8 cellular contexts compared by ENCODE assay signal in the genomic region with DNA sequence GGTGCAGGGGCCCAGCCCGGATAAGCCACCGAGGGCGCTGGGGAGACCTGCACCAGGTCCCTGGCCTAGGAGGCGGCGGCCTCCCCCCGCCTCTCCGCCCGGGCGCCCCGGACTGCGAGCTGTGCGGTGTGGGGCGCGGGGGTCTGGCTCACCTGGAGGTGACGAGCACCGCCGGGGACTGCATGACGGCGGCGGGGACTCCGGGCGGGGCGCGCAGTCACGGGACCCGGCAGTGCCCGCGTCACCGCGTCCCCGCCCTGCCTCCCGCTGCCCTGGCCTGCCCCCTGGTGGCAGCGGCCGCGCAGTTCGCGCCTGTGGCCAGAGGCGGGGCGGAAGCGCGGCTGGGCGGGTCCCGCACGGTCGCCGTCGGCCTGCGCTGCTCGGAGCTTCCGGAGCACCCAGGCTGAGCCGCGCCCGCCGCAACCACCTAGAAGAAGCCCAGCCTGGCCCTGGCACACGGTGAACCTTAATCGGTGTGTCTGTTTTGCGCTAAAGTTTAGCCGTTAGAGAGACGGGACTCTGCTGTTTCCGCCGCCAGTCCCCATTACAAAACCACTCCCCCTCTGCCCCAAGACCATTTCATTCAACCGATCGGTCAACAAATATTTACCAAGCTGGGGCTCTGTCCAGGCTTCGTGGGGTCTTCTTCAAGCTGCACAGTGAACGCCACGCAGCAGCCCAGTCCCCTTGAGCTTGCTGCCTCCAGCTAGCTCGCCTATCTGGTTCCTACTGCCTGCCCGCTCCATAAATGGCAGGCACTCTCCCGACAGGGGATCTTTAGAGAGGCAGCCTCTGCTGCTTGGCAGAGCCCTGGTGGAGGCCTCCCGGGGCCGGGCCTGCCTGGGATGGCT. TPM values are rescaled to one million over a fixed set of nuclear protein-coding genes. Genes with fewer than 3 reads are reported as not detected.
DNase-seq lines count a peak whose midpoint lies in the region; ATAC-seq and TF ChIP-seq lines count a peak whose summit lies in the region.

A gene with protein sequence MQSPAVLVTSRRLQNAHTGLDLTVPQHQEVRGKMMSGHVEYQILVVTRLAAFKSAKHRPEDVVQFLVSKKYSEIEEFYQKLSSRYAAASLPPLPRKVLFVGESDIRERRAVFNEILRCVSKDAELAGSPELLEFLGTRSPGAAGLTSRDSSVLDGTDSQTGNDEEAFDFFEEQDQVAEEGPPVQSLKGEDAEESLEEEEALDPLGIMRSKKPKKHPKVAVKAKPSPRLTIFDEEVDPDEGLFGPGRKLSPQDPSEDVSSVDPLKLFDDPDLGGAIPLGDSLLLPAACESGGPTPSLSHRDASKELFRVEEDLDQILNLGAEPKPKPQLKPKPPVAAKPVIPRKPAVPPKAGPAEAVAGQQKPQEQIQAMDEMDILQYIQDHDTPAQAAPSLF (minus strand): TSS at position 219 of the 851 bp plus-strand sequence. CDS start 35 bp downstream, at position 184.

- peaks cover 10% of the 10 kb centered on the region for H3K4me1 ChIP-seq in colonic mucosa

- intact Hi-C loops in colonic mucosa (cut with DNase I) = no loop called here

- DNase-seq in AG20443 (ENCODE audit: low spot score) (peak; percentile 98), NCI-H345 treated with DMSO at 0.1 percent for 48 hours (lab: John Stamatoyannopoulos, UW; ENCODE audit: unreplicated experiment) (peak; percentile 86), colonic mucosa (peak; percentile 86), left lobe of liver (ENCODE audit: low spot score) (peak; percentile 90)
- DNase-seq in activated CD4-positive, alpha-beta T cell treated with anti-CD3 and anti-CD28 coated beads for 4 hours = peak; percentile 83 to 85
- DNase-seq in stimulated activated CD4-positive, alpha-beta T cell treated with anti-CD3 and anti-CD28 coated beads, Interleukin-2, amount 100 ng/mL, for 48 hours = peak; percentile 84 to 93

- peak; percentile 95 for TF ChIP-seq CTCF in colonic mucosa (IDR thresholded peaks at IDR 0.05)

- H3K4me3 ChIP-seq in colonic mucosa = peak within 1 kb of the TSS; percentile 77

- H3K27me3 ChIP-seq in colonic mucosa = no peaks in the 10 kb centered on the region

- H3K9me3 ChIP-seq in colonic mucosa = no peaks in the 10 kb centered on the region

- H3K9ac ChIP-seq in colonic mucosa (ENCODE audit: low read depth in 2 of 2, low read length in 2 of 2) = peak within 1 kb of the TSS; percentile 95

- H3K36me3 ChIP-seq in colonic mucosa = no peaks in the 10 kb centered on the region

- ATAC-seq in GM18907 (IDR thresholded peaks at IDR 0.05; ENCODE audit: unreplicated experiment) (peak; percentile 96), HG03139 (IDR thresholded peaks at IDR 0.05; ENCODE audit: unreplicated experiment) (peak; percentile 96), left lobe of liver (peak; percentile 94)

- peak within 1 kb of the TSS; percentile 78 for H3K27ac ChIP-seq in colonic mucosa

RNA-seq across cellular contexts. Expression of the gene that starts here (rescaled TPM):
- 10 to 100 TPM; 21.2 to 21.5 TPM for total RNA-seq in colonic mucosa
- 20.1 TPM for total RNA-seq in left lobe of liver

Comparison
In these comparisons a context has a peak if more than half of its experiments do, and no peak if none do; other contexts are left out.
1. Peak in every context shown above with its lines: DNase-seq, ATAC-seq, H3K4me3 ChIP-seq and H3K27ac ChIP-seq.